ENCODE assay signal across 1 cellular context in the genomic region with DNA sequence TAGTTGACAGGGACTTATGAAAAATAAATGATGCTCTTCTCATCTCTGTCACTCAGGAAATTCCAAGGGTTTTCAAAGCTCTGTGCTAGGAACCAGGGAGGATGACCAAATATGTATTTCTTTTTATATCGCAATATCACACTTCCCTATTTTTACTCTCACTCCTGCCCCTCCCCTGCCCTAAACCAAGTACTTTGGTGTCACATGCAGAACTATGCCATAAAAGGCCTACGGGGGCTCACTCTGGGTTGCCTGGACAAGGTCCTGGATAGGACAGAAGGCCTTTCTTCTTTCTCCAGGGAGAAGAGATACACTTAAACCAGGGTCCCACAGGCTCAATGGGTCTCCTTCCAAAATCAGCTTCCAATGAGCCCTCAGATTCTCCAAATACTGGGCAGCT.
TF ChIP-seq lines count a peak whose summit lies in the region.

No MANE protein-coding gene starts in this region.

TF ChIP-seq in GM12878, 131 proteins besides CTCF, POLR2A, EP300 and RAD21:
- TF ChIP-seq NRF1 (conservative IDR thresholded peaks at IDR 0.05; ENCODE audit: low read depth, low read length) (no peak), SPI1 (IDR thresholded peaks at IDR 0.05; ENCODE audit: borderline replicate concordance, insufficient read depth, low read depth, low read length) (peak; percentile 11; the same call in 1 of the 2 replicates)
